Comparison of ENCODE assay signal across 17 cellular contexts in the genomic region with DNA sequence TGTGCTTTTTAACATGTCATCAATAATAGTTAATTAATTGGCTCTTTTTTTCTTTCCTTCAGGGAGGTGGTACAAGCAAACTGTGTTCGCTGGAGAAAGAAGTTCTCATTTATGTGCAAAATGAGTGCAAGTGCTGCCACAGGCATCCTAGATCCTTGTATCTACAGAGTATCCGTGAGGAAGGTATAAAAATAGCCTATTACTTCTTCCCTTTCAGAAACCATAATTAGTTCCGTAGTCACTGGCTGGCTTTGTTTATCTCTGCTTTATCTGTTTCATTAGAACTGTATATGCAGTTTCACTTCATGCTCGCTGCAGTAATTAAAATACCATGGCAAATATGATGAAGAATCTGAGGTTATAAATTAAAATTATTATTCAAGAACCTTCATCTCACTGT.
"Had no signal": no experiment of that assay in that cellular context is flagged by ENCODE, and none has a peak within 500 bp of the region (broad histone marks: within the 10 kb centered on the region; RNA-seq: fewer than 3 reads in every experiment).

No MANE protein-coding gene starts in this region.

- H3K4me3 ChIP-seq: breast epithelium, esophagus muscularis mucosa, neural progenitor cell, prostate gland, right lobe of liver, smooth muscle cell, stomach, vagina had no signal

- H3K27me3 ChIP-seq: breast epithelium, esophagus muscularis mucosa, neural progenitor cell, right lobe of liver, stomach, vagina had no signal

- DNase-seq: activated CD4-positive, alpha-beta T cell treated with anti-CD3 and anti-CD28 coated beads, Interleukin-2, amount 50 U/mL, for 48 hours; activated gamma-delta T cell; effector CD8-positive, alpha-beta T cell; mammary epithelial cell; naive thymus-derived CD4-positive, alpha-beta T cell; right lobe of liver; stimulated activated CD4-positive, alpha-beta T cell treated with anti-CD3 and anti-CD28 coated beads, Interleukin-4, amount 100 ng/mL, for 1 hour; stomach; T1000; trophoblast cell had no signal

- H3K36me3 ChIP-seq: breast epithelium, neural progenitor cell, prostate gland, right lobe of liver, vagina had no signal

- H2AFZ ChIP-seq: neural progenitor cell had no signal

- ATAC-seq: left lobe of liver; naive thymus-derived CD4-positive, alpha-beta T cell had no signal

- H3K9ac ChIP-seq: neural progenitor cell had no signal

- H3K4me2 ChIP-seq: neural progenitor cell, smooth muscle cell had no signal

- H3K9me3 ChIP-seq: breast epithelium, esophagus muscularis mucosa, prostate gland, right lobe of liver, stomach, vagina had no signal

- H3K27ac ChIP-seq: breast epithelium, esophagus muscularis mucosa, neural progenitor cell, prostate gland, right lobe of liver, stomach, vagina had no signal

- H3K4me1 ChIP-seq: breast epithelium, neural progenitor cell, prostate gland, right lobe of liver had no signal
